ENCODE assay signal across 13 cellular contexts in the genomic region with DNA sequence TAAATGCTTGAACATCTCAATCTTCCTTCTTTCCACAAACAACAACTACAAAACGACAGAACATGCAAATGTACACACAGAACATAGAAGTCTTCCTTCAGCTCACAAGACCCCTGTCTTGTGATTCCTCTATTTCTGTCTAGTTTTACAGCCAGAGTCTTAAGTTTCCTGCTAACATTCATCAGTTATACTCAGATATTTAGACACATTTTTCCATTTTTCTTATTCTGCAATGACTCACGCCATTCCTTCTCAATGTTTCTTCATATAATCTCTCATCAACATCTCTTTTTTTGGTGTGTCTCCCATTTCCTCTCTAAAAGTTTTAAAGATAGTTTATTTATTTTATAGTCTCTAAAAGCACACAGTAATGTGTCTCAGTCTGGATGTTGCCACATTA.
A peak's percentile ranks its signal among the peaks of the same experiment; 100 is the strongest.
DNase-seq lines count a peak whose midpoint lies in the region; ATAC-seq and TF ChIP-seq lines count a peak whose summit lies in the region.
"Had no signal": no experiment of that assay in that cellular context is flagged by ENCODE, and none has a peak within 500 bp of the region (broad histone marks: within the 10 kb centered on the region; RNA-seq: fewer than 3 reads in every experiment).

No MANE protein-coding gene starts in this region.

- H3K27me3 ChIP-seq in tibial nerve, result no peaks in the 10 kb centered on the region
- H3K27me3 ChIP-seq: BLaER1 treated with 17β-estradiol and CSF1 and Interleukin-3, amounts not matched to agents 10 nM and 100 nM had no signal

- peak; percentile 26 for DNase-seq in HS-27A (ENCODE audit: low read depth)
- peak; percentile 40 for DNase-seq in amniotic stem cell (lab: John Stamatoyannopoulos, UW)
- peak; percentile 21 for DNase-seq in fibroblast of pulmonary artery (ENCODE audit: low read depth)
- no peak for DNase-seq in HuH-7.5 (ENCODE audit: low spot score)
- no peak for DNase-seq in stimulated activated CD4-positive, alpha-beta T cell treated with anti-CD3 and anti-CD28 coated beads, Interleukin-4, amount 100 ng/mL, for 1 hour
- DNase-seq in tibial nerve (ENCODE audit: low spot score in 2 of 2), result no peak
- DNase-seq: DMS153, NCI-H1048, NCI-H1694, PC-9 had no signal

- no peaks in the 10 kb centered on the region for H3K4me1 ChIP-seq in tibial nerve
- H3K4me1 ChIP-seq: BLaER1 treated with 17β-estradiol and CSF1 and Interleukin-3, amounts not matched to agents 10 nM and 100 nM; HAP-1 had no signal

- H3K9me3 ChIP-seq in tibial nerve, result peaks cover 0 to 10% (median 2%) of the 10 kb centered on the region in 4 donors
- H3K9me3 ChIP-seq: BLaER1 treated with 17β-estradiol and CSF1 and Interleukin-3, amounts not matched to agents 10 nM and 100 nM; HAP-1 had no signal

- TF ChIP-seq CTCF in fibroblast of pulmonary artery (IDR thresholded peaks at IDR 0.05; ENCODE audit: low read length, missing control alignments) (no peak), tibial nerve (IDR thresholded peaks at IDR 0.05) (no peak)

- no peak for TF ChIP-seq POLR2A in tibial nerve (IDR thresholded peaks at IDR 0.05)

- no peak for ATAC-seq in HG02938 (IDR thresholded peaks at IDR 0.05; ENCODE audit: unreplicated experiment)

- no peak for TF ChIP-seq EP300 in tibial nerve (IDR thresholded peaks at IDR 0.05)

- WGBS in tibial nerve, 2 donors, result 74% methylated on average over 2 of the region's 2 CpGs

- no peak overlapping the region for H3K27ac ChIP-seq in tibial nerve
- H3K27ac ChIP-seq: BLaER1 treated with 17β-estradiol and CSF1 and Interleukin-3, amounts not matched to agents 10 nM and 100 nM; PC-9 had no signal

- no peak overlapping the region for H3K4me3 ChIP-seq in fibroblast of pulmonary artery (replicated peaks; ENCODE audit: low read depth, low read length)
- no peak overlapping the region for H3K4me3 ChIP-seq in tibial nerve
- H3K4me3 ChIP-seq: BLaER1 treated with 17β-estradiol and CSF1 and Interleukin-3, amounts not matched to agents 10 nM and 100 nM; HAP-1; PC-9 had no signal

- H3K36me3 ChIP-seq in tibial nerve, result no peaks in the 10 kb centered on the region
- H3K36me3 ChIP-seq: BLaER1 treated with 17β-estradiol and CSF1 and Interleukin-3, amounts not matched to agents 10 nM and 100 nM; HAP-1 had no signal

Comparison
In these comparisons a context has a peak if more than half of its experiments do, and no peak if none do; other contexts are left out.
1. DNase-seq: peak in HS-27A (single experiment), amniotic stem cell (single experiment) and fibroblast of pulmonary artery (single experiment); none in HuH-7.5 (single experiment), stimulated activated CD4-positive, alpha-beta T cell treated with anti-CD3 and anti-CD28 coated beads, Interleukin-4, amount 100 ng/mL, for 1 hour (single experiment) and tibial nerve (0 of 2).